8 cellular contexts compared by ENCODE assay signal in the genomic region with DNA sequence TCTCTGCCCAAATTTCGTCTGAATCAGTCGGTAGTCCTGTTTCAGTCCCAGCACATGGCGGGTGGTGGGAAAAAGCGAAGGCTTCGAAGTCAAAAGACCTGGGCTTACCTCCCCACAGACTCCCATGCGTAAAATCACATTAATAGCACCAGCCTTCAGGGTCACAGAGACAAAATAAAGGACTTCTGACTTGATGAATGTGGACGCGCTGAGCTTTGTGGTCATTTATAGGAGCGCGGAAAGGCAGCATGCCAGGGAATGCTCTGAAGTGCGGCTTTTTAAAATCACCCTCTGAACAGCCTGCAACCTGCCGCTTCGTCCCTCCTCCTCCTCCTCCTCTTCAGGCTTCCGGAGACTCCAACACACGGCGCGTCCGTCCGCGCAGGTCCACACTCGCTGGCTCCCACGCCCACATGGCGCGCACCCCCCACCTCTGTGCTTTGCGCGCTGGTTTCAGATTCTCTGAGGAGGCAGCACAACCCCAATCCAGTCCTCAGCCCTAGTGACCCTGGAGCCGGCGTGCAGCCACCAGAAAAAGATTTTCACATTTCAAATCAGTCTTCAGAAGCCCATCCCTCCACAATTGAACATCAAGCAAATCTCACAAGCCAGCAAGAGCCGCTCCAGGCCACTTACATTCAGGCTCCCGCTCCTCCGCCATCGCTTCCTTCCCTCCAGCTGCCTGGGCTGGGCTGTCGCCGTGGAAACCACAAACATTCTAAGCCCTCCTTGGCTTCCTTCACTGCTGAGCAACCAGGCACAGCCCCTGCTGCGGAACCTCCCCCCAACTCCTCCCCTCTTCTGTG. TPM values are rescaled to one million over a fixed set of nuclear protein-coding genes. Genes with fewer than 3 reads are reported as not detected.
DNase-seq lines count a peak whose midpoint lies in the region; TF ChIP-seq lines count a peak whose summit lies in the region.

A gene (minus strand): TSS at position 680 of the 806 bp plus-strand sequence. CDS start 19 bp downstream, at position 661.

- intact Hi-C loops in CD4-positive, alpha-beta memory T cell (cut with micrococcal nuclease), result no loop called here
- intact Hi-C loops in activated CD4-positive, alpha-beta memory T cell treated with anti-CD3 and anti-CD28 coated beads for 36 hours (cut with micrococcal nuclease), result no loop called here

- TF ChIP-seq POLR2A in erythroblast (IDR thresholded peaks at IDR 0.05; ENCODE audit: low read length), result no peak

- no peak for DNase-seq in CD4-positive, alpha-beta memory T cell
- DNase-seq in NCI-H1105 (lab: John Stamatoyannopoulos, UW), result peak; percentile 95
- peak in 52 of 58 donors; percentile 6 to 85 (median 39) for DNase-seq in anterior cingulate cortex (lab: John Stamatoyannopoulos, UW)
- peak; percentile 72 for DNase-seq in iPS DF 19.7 (ENCODE audit: low read depth, low spot score)
- peak; percentile 94 for DNase-seq in retina
- no peak for DNase-seq in activated CD4-positive, alpha-beta memory T cell treated with anti-CD3 and anti-CD28 coated beads for 36 hours
- DNase-seq in erythroblast (lab: John Stamatoyannopoulos, UW), result no peak
- DNase-seq in stimulated activated CD4-positive, alpha-beta T cell treated with anti-CD3 and anti-CD28 coated beads, Interleukin-1b, Interleukin-23, amount 100 ng/mL, for 48 hours, result no peak

- H3K9me3 Mint-ChIP-seq in CD4-positive, alpha-beta memory T cell, result peaks cover 0 to 6% (median under 1%) of the 10 kb centered on the region in 8 donors
- no peaks in the 10 kb centered on the region for H3K9me3 Mint-ChIP-seq in activated CD4-positive, alpha-beta memory T cell treated with anti-CD3 and anti-CD28 coated beads for 36 hours

- no peaks in the 10 kb centered on the region for H3K36me3 ChIP-seq in CD4-positive, alpha-beta memory T cell (ENCODE audit: insufficient read depth, low read length)

- no peak within 1 kb of the TSS for H3K27ac Mint-ChIP-seq in CD4-positive, alpha-beta memory T cell
- no peak within 1 kb of the TSS for H3K27ac Mint-ChIP-seq in activated CD4-positive, alpha-beta memory T cell treated with anti-CD3 and anti-CD28 coated beads for 36 hours

- no peak within 1 kb of the TSS for H3K4me3 ChIP-seq in CD4-positive, alpha-beta memory T cell (ENCODE audit: low read length in 2 of 2)

- H3K4me3 Mint-ChIP-seq in CD4-positive, alpha-beta memory T cell, result peak within 1 kb of the TSS in 6 of 8 donors; percentile 8 to 72 (median 55)
- no peak within 1 kb of the TSS for H3K4me3 Mint-ChIP-seq in activated CD4-positive, alpha-beta memory T cell treated with anti-CD3 and anti-CD28 coated beads for 36 hours

- POLR2A ChIA-PET in CD4-positive, alpha-beta memory T cell (lab: Charles Lee; ENCODE audit: partially characterized antibody), result no interaction called here
- POLR2A ChIA-PET in activated CD4-positive, alpha-beta memory T cell treated with anti-CD3 and anti-CD28 coated beads for 36 hours (lab: Charles Lee), result no interaction called here

- CTCF ChIA-PET in CD4-positive, alpha-beta memory T cell (lab: Charles Lee; ENCODE audit: partially characterized antibody), result no interaction called here
- CTCF ChIA-PET in activated CD4-positive, alpha-beta memory T cell treated with anti-CD3 and anti-CD28 coated beads for 36 hours (lab: Charles Lee), result no interaction called here

- H3K4me1 Mint-ChIP-seq in CD4-positive, alpha-beta memory T cell, result peaks cover 4 to 13% (median 7%) of the 10 kb centered on the region in 4 donors
- peaks cover 11% of the 10 kb centered on the region for H3K4me1 Mint-ChIP-seq in activated CD4-positive, alpha-beta memory T cell treated with anti-CD3 and anti-CD28 coated beads for 36 hours (ENCODE audit: low read depth)

- H3K27ac ChIP-seq in CD4-positive, alpha-beta memory T cell (ENCODE audit: low read depth, low read length), result no peak within 1 kb of the TSS

- no peaks in the 10 kb centered on the region for H3K9me3 ChIP-seq in CD4-positive, alpha-beta memory T cell (ENCODE audit: control insufficient read depth in 1 of 2, low read length in 2 of 2)

- no peaks in the 10 kb centered on the region for H3K4me1 ChIP-seq in CD4-positive, alpha-beta memory T cell (ENCODE audit: insufficient read depth, low read length)

- no peaks in the 10 kb centered on the region for H3K27me3 Mint-ChIP-seq in CD4-positive, alpha-beta memory T cell
- H3K27me3 Mint-ChIP-seq in activated CD4-positive, alpha-beta memory T cell treated with anti-CD3 and anti-CD28 coated beads for 36 hours, result no peaks in the 10 kb centered on the region

- no peaks in the 10 kb centered on the region for H3K27me3 ChIP-seq in CD4-positive, alpha-beta memory T cell (ENCODE audit: insufficient read depth, low read length)

- H3K36me3 Mint-ChIP-seq in CD4-positive, alpha-beta memory T cell, result no peaks in the 10 kb centered on the region
- H3K36me3 Mint-ChIP-seq in activated CD4-positive, alpha-beta memory T cell treated with anti-CD3 and anti-CD28 coated beads for 36 hours, result no peaks in the 10 kb centered on the region

RNA-seq across cellular contexts. Expression of the gene that starts here (rescaled TPM):
- not detected for total RNA-seq in CD4-positive, alpha-beta memory T cell
- polyA plus RNA-seq in CD4-positive, alpha-beta memory T cell, result not detected
- total RNA-seq in activated CD4-positive, alpha-beta memory T cell treated with anti-CD3 and anti-CD28 coated beads for 36 hours, result not detected

Comparison
In these comparisons a context has a peak if more than half of its experiments do, and no peak if none do; other contexts are left out.
1. DNase-seq: peak in NCI-H1105 (single experiment), anterior cingulate cortex (52 of 58), iPS DF 19.7 (single experiment) and retina (single experiment); none in CD4-positive, alpha-beta memory T cell (0 of 5), activated CD4-positive, alpha-beta memory T cell treated with anti-CD3 and anti-CD28 coated beads for 36 hours (single experiment), erythroblast (0 of 2) and stimulated activated CD4-positive, alpha-beta T cell treated with anti-CD3 and anti-CD28 coated beads, Interleukin-1b, Interleukin-23, amount 100 ng/mL, for 48 hours (single experiment).